ENCODE assay signal across 9 cellular contexts in genomic region chr4:30717208-30718020, GRCh38. TPM values are rescaled to one million over a fixed set of nuclear protein-coding genes. Genes with fewer than 3 reads are reported as not detected.
DNase-seq lines count a peak whose midpoint lies in the region; ATAC-seq and TF ChIP-seq lines count a peak whose summit lies in the region.
"Had no signal": no experiment of that assay in that cellular context is flagged by ENCODE, and none has a peak within 500 bp of the region (broad histone marks: within the 10 kb centered on the region; RNA-seq: fewer than 3 reads in every experiment).

No MANE protein-coding gene starts in this region.

- H4K20me1 ChIP-seq in DOHH2 (ENCODE audit: control insufficient read depth, insufficient read depth, low read depth, low read length) (no peaks in the 10 kb centered on the region), SK-N-SH (ENCODE audit: insufficient read depth) (no peaks in the 10 kb centered on the region)

- CTCF ChIA-PET in SK-N-SH (lab: Yijun Ruan, JAX) = interaction anchor here (0.7 to 1.0 kb wide), 2 partner anchors 9 to 39 kb away, joined by 3 to 4 read pairs; no protein-coding TSS in a partner anchor

- peak overlapping the region; percentile 87 for H3K27ac Mint-ChIP-seq in endothelial cell (ENCODE audit: unreplicated experiment)

- H3K9me2 ChIP-seq in DOHH2 (replicated peaks; ENCODE audit: control insufficient read depth, low read length) (no peaks in the 10 kb centered on the region), SK-N-SH (no peaks in the 10 kb centered on the region)

- WGBS in SK-N-SH (ENCODE audit: low lambda C conversion rate) = under 1% methylated on average over 43 of the region's 55 CpGs
- WGBS in testis, 2 donors = 1% methylated on average over 36 to 55 of the region's 55 CpGs

- H3K36me3 ChIP-seq in DOHH2 (ENCODE audit: control insufficient read depth, low read length) (peaks cover 4% of the 10 kb centered on the region), SK-N-SH (replicated peaks in 1 of 2; ENCODE audit: control insufficient read depth in 1 of 2, insufficient read depth in 2 of 2, low read length in 1 of 2) (no peaks in the 10 kb centered on the region), testis (ENCODE audit: low read depth, missing control alignments) (no peaks in the 10 kb centered on the region)

- H3K36me3 Mint-ChIP-seq in endothelial cell (ENCODE audit: low read depth, unreplicated experiment) = no peaks in the 10 kb centered on the region

- TF ChIP-seq RAD21 in SK-N-SH (IDR thresholded peaks at IDR 0.05; ENCODE audit: low read length) = no peak

- H2AFZ ChIP-seq in SK-N-SH (ENCODE audit: low read depth) = peak overlapping the region; percentile 87

- ATAC-seq in GM21528 (IDR thresholded peaks at IDR 0.05; ENCODE audit: low FRiP score, unreplicated experiment) = no peak

- peak; percentile 3 for TF ChIP-seq CTCF in DOHH2 (IDR thresholded peaks at IDR 0.05; ENCODE audit: low read depth, low read length, poor library complexity, severe bottlenecking)
- no peak for TF ChIP-seq CTCF in HFF-Myc (IDR thresholded peaks at IDR 0.05; ENCODE audit: low read depth, low read length, missing control alignments)
- 0 out of 2 replicates have a peak, but pooled peaks have one; percentile 7 for TF ChIP-seq CTCF in SK-N-SH (IDR thresholded peaks at IDR 0.05)
- TF ChIP-seq CTCF in endothelial cell (IDR thresholded peaks at IDR 0.05; ENCODE audit: unreplicated experiment) = no peak
- TF ChIP-seq CTCF in testis (IDR thresholded peaks at IDR 0.05) = no peak

- H3K4me3 Mint-ChIP-seq in endothelial cell (ENCODE audit: unreplicated experiment) = peak overlapping the region; percentile 98

- H3K79me2 ChIP-seq in DOHH2 (ENCODE audit: control insufficient read depth, low read length) (peaks cover 31% of the 10 kb centered on the region), SK-N-SH (ENCODE audit: insufficient read depth) (no peaks in the 10 kb centered on the region)

- H3K9ac ChIP-seq in SK-N-SH = no peak overlapping the region

- H3K4me1 ChIP-seq in DOHH2 (ENCODE audit: control insufficient read depth, low read length) = peaks cover 29% of the 10 kb centered on the region
- peaks cover 0 to 42% of the 10 kb centered on the region in 2 experiments; a peak in 1 of 4 replicates for H3K4me1 ChIP-seq in SK-N-SH (ENCODE audit: control insufficient read depth in 1 of 2, insufficient read depth in 2 of 2, low read depth in 1 of 2, low read length in 1 of 2)
- H3K4me1 ChIP-seq in testis = peaks cover 23% of the 10 kb centered on the region

- TF ChIP-seq POLR2A in testis (IDR thresholded peaks at IDR 0.05) = no peak

- H3K27ac ChIP-seq in DOHH2 (ENCODE audit: low read depth, low read length) (peak overlapping the region; percentile 92), SK-N-SH (ENCODE audit: low read depth in 2 of 2, low read length in 1 of 2) (peak overlapping the region in 1 of 2 experiments; percentile 58; a peak in 2 of 4 replicates), testis (peak overlapping the region in 1 of 2 donors; percentile 15)
- H3K27ac ChIP-seq: VCaP had no signal

- no peak for TF ChIP-seq EP300 in SK-N-SH (IDR thresholded peaks at IDR 0.05; ENCODE audit: borderline replicate concordance in 1 of 2, low read depth in 1 of 2, low read length in 1 of 2)

- H3K27me3 ChIP-seq in DOHH2 (ENCODE audit: control insufficient read depth, low read length) = no peaks in the 10 kb centered on the region
- peaks cover 48% of the 10 kb centered on the region for H3K27me3 ChIP-seq in SK-N-SH (ENCODE audit: insufficient read depth)
- peaks cover 3% of the 10 kb centered on the region for H3K27me3 ChIP-seq in testis

- H3F3A ChIP-seq in DOHH2 (ENCODE audit: control insufficient read depth, insufficient read depth) = peaks cover 19% of the 10 kb centered on the region
- H3F3A ChIP-seq in SK-N-SH (replicated peaks; ENCODE audit: insufficient read depth) = peaks cover 9% of the 10 kb centered on the region

- H3K9me3 ChIP-seq in DOHH2 (ENCODE audit: control insufficient read depth, insufficient read depth, low read length) (peaks cover 4% of the 10 kb centered on the region; the same call in 1 of the 2 replicates), SK-N-SH (no peaks in the 10 kb centered on the region), testis (no peaks in the 10 kb centered on the region)

- peaks cover 15% of the 10 kb centered on the region for H3K4me1 Mint-ChIP-seq in endothelial cell (ENCODE audit: unreplicated experiment)

- peaks cover 16% of the 10 kb centered on the region for H3K27me3 Mint-ChIP-seq in endothelial cell (ENCODE audit: unreplicated experiment)

- intact Hi-C loops in testis (cut with DNase I; ENCODE audit: low total_unique reads) = no loop called here

- POLR2A ChIA-PET in SK-N-SH (lab: Yijun Ruan, JAX) = no interaction called here

- DNase-seq in HFF-Myc (ENCODE audit: extremely low read depth, low read depth) (no peak), SK-N-SH (peak; percentile 42), endothelial cell (ENCODE audit: low spot score) (peak; percentile 70), medulla oblongata (ENCODE audit: extremely low spot score) (peak; percentile 71), testis (peak; percentile 26), T-helper 9 cell (no peak)

- H3K9me3 Mint-ChIP-seq in endothelial cell (ENCODE audit: unreplicated experiment) = no peaks in the 10 kb centered on the region

- peak overlapping the region; percentile 86 for H3K4me3 ChIP-seq in DOHH2 (ENCODE audit: low read length)
- peak overlapping the region; percentile 26 for H3K4me3 ChIP-seq in HFF-Myc (replicated peaks; ENCODE audit: low read depth, low read length)
- peak overlapping the region; percentile 49 to 69 for H3K4me3 ChIP-seq in SK-N-SH (ENCODE audit: low read depth in 2 of 2, low read length in 1 of 2)
- H3K4me3 ChIP-seq in testis = peak overlapping the region; percentile 38 to 58

- H3K4me2 ChIP-seq in DOHH2 (ENCODE audit: low read length) (peak overlapping the region; percentile 82), SK-N-SH (peak overlapping the region; percentile 91)

TF ChIP-seq in SK-N-SH, 30 proteins besides CTCF, POLR2A, EP300 and RAD21 (continues in another document):
- TF ChIP-seq REST (IDR thresholded peaks at IDR 0.05; ENCODE audit: low read depth, low read length) (no peak), MXI1 (IDR thresholded peaks at IDR 0.05; ENCODE audit: low read depth, low read length) (no peak), IRF3 (IDR thresholded peaks at IDR 0.05; ENCODE audit: low read depth, low read length) (no peak), TEAD4 (IDR thresholded peaks at IDR 0.05; ENCODE audit: borderline replicate concordance, insufficient read depth) (no peak), SIN3A (IDR thresholded peaks at IDR 0.05; ENCODE audit: borderline replicate concordance, low read depth, low read length) (no peak), ELF1 (IDR thresholded peaks at IDR 0.05) (no peak), JUND (IDR thresholded peaks at IDR 0.05) (no peak), USF2 (IDR thresholded peaks at IDR 0.05; ENCODE audit: borderline replicate concordance, low read depth, low read length) (no peak), FOXM1 (IDR thresholded peaks at IDR 0.05; ENCODE audit: low read depth) (no peak), POLR2AphosphoS5 (IDR thresholded peaks at IDR 0.05; ENCODE audit: low read depth, low read length) (no peak), RXRA (IDR thresholded peaks at IDR 0.05; ENCODE audit: borderline replicate concordance, low read depth) (no peak), TCF12 (IDR thresholded peaks at IDR 0.05) (no peak)

RNA-seq across cellular contexts. Expression of gene PCDH7, which starts 2.8 kb away (rescaled TPM):
- polyA plus RNA-seq in SK-N-SH (2012; rRNA removed) = 0.45 and 0.48 TPM in 2 replicates
- polyA plus RNA-seq in SK-N-SH (2012; cell fraction: cytosol; rRNA removed) = 0.45 and 0.53 TPM in 2 replicates
- polyA plus RNA-seq in SK-N-SH (2012; cell fraction: nucleus; rRNA removed) = 0.35 and 0.63 TPM in 2 replicates
- 6.1 TPM for total RNA-seq in endothelial cell (ENCODE audit: unreplicated experiment)
- total RNA-seq in testis = 1 to 10 TPM; 2.4 to 2.8 TPM
- 2.9 TPM for polyA plus RNA-seq in testis (ENCODE audit: insufficient read depth, low read depth, low replicate concordance)

Comparison
In these comparisons a context has a peak if more than half of its experiments do, and no peak if none do; other contexts are left out.
1. H3K4me3 ChIP-seq: peak in every context shown above with its lines; median percentile 86 in DOHH2; 59 in SK-N-SH; 48 in testis; 26 in HFF-Myc.
2. CTCF ChIP-seq: peak in DOHH2 (single experiment) and SK-N-SH (single experiment); none in HFF-Myc (single experiment), endothelial cell (single experiment) and testis (0 of 3).
3. DNase-seq: peak in SK-N-SH (single experiment), endothelial cell (single experiment), medulla oblongata (single experiment) and testis (single experiment); none in HFF-Myc (single experiment) and T-helper 9 cell (single experiment).